ENCODE assay signal across 8 cellular contexts in the genomic region with DNA sequence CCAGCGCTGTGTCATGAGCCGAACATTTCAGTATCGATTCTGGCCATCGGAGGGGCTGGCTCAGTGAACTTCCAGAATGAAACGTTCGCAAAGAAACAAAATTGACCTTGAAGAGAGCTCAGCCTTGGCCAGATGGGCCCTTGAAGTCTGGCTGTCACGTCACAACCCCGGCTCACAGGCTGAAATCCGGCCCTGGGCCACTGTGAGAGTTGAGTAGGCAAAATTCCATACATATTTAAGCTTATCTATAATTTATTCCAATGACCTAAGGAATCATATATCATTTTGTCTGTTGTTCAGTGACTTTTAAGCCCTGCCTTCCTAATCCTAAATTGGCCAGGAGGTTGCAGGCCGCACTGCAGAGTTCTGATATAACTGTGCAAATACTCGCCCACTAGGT.
A peak's percentile ranks its signal among the peaks of the same experiment; 100 is the strongest.
DNase-seq lines count a peak whose midpoint lies in the region; ATAC-seq, FAIRE-seq and TF ChIP-seq lines count a peak whose summit lies in the region.
"Not testable (repeated sequence)": the region's sequence is repeated elsewhere in the genome, so short reads cannot be mapped to it uniquely, and the experiment has no call there.

No MANE protein-coding gene starts in this region.

- RAD21 ChIA-PET in GM12878 (lab: Charles Lee; ENCODE audit: unreplicated experiment) = not testable (repeated sequence)

- H3K27me3 ChIP-seq in Caco-2 (replicated peaks; ENCODE audit: control insufficient read depth, insufficient read depth, low read length); IMR-90 (ENCODE audit: control insufficient read depth, insufficient read depth, low read length); GM12878 (replicated peaks in 1 of 2; ENCODE audit: control insufficient read depth in 2 of 2, insufficient read depth in 2 of 2, low read length in 1 of 2): not testable (repeated sequence)

- peaks cover 12% of the 10 kb centered on the region; the same call in 1 of the 2 replicates for H3K4me1 ChIP-seq in Caco-2
- H3K4me1 ChIP-seq in IMR-90 (ENCODE audit: control insufficient read depth, insufficient read depth, low read length) = peaks cover 27% of the 10 kb centered on the region
- not testable (repeated sequence) for H3K4me1 ChIP-seq in GM12878 (ENCODE audit: control insufficient read depth, insufficient read depth, low read length)

- BruUV-seq in Caco-2 (replicated peaks; lab: Mats Ljungman, UMichigan); IMR-90 (replicated peaks; lab: Mats Ljungman, UMichigan); GM12878 (replicated peaks; lab: Mats Ljungman, UMichigan): not testable (repeated sequence)

- H3K9me3 Mint-ChIP-seq in Caco-2 (ENCODE audit: unreplicated experiment); neural crest cell: not testable (repeated sequence)

- H3K4me1 Mint-ChIP-seq in Caco-2 (ENCODE audit: low read depth, unreplicated experiment) (peaks cover 18% of the 10 kb centered on the region), neural crest cell (peaks cover 13% of the 10 kb centered on the region)

- not testable (repeated sequence) for H3K27ac Mint-ChIP-seq in Caco-2 (ENCODE audit: unreplicated experiment)
- H3K27ac Mint-ChIP-seq in neural crest cell (ENCODE audit: unreplicated experiment) = peak overlapping the region; percentile 67

- H3K9me3 ChIP-seq in Caco-2; IMR-90 (ENCODE audit: control insufficient read depth, insufficient read depth, low read length); GM12878 (replicated peaks; ENCODE audit: control insufficient read depth, insufficient read depth, low read length): not testable (repeated sequence)

- not testable (repeated sequence) for TF ChIP-seq CTCF in Caco-2 (IDR thresholded peaks at IDR 0.05; ENCODE audit: insufficient read depth in 1 of 2, low read depth in 1 of 2, low read length in 1 of 2, severe bottlenecking in 1 of 2, unreplicated experiment in 1 of 2); IMR-90 (conservative IDR thresholded peaks at IDR 0.05; ENCODE audit: low read depth, low read length); GM12878 (IDR thresholded peaks at IDR 0.05 in 2 of 3, conservative IDR thresholded peaks at IDR 0.05 in 1 of 3; ENCODE audit: control insufficient read depth in 2 of 3, extremely low read depth in 1 of 3, insufficient read depth in 1 of 3, low read depth in 3 of 3, low read length in 3 of 3); choroid plexus epithelial cell (conservative IDR thresholded peaks at IDR 0.05; ENCODE audit: low read depth, low read length); fibroblast of the aortic adventitia (IDR thresholded peaks at IDR 0.05; ENCODE audit: insufficient read depth, low read length); neural crest cell (conservative IDR thresholded peaks at IDR 0.05)

- WGBS in IMR-90 (ENCODE audit: extremely low coverage in 2 of 2, insufficient read length in 1 of 2), 2 experiments = no CpG with 5 or more reads among the region's 11 CpGs
- 61% methylated on average over 11 of the region's 11 CpGs for WGBS in GM12878 (ENCODE audit: insufficient coverage, insufficient replicate concordance, low lambda C conversion rate, missing lambda C conversion rate)

- H2BK20ac ChIP-seq in IMR-90 (ENCODE audit: low read depth, low read length) = 0 out of 2 replicates have a peak overlapping the region, but pooled peaks have one; percentile 34

- not testable (repeated sequence) for H3K14ac ChIP-seq in IMR-90 (replicated peaks; ENCODE audit: low read depth, low read length)

- not testable (repeated sequence) for H3K4me3 Mint-ChIP-seq in Caco-2 (ENCODE audit: unreplicated experiment); neural crest cell

- DNase-seq in Caco-2 (peak; percentile 50 to 64), IMR-90 (peak; percentile 67), amniotic epithelial cell (ENCODE audit: low read depth) (peak; percentile 70), choroid plexus epithelial cell (ENCODE audit: low read depth) (peak; percentile 37), fibroblast of the aortic adventitia (ENCODE audit: low read depth) (peak; percentile 67), iris pigment epithelial cell (ENCODE audit: low read depth) (peak; percentile 67)
- DNase-seq in GM12878 (ENCODE audit: low read depth, low spot score); neural crest cell (ENCODE audit: low read depth, low spot score): not testable (repeated sequence)

- H3K4me2 ChIP-seq in IMR-90 (ENCODE audit: low read depth, low read length); GM12878 (ENCODE audit: control insufficient read depth, insufficient read depth): not testable (repeated sequence)

- not testable (repeated sequence) for TF ChIP-seq EP300 in GM12878 (IDR thresholded peaks at IDR 0.05; ENCODE audit: borderline replicate concordance in 1 of 2, control insufficient read depth in 1 of 2, low read depth in 2 of 2, low read length in 2 of 2)

- H3K27me3 Mint-ChIP-seq in Caco-2 (ENCODE audit: insufficient read depth, unreplicated experiment) = not testable (repeated sequence)
- H3K27me3 Mint-ChIP-seq in neural crest cell (ENCODE audit: low read depth) = peaks cover 24% of the 10 kb centered on the region

- POLR2A ChIA-PET in Caco-2 (lab: Charles Lee) = interaction anchor here (0.6 kb wide), 1 partner anchor 449 kb away, joined by 4 read pairs; the partner anchor contains the start of gene ZC3H18
- POLR2A ChIA-PET in IMR-90 (lab: Charles Lee; ENCODE audit: unreplicated experiment); GM12878 (lab: Charles Lee): not testable (repeated sequence)

- dilution Hi-C loops in IMR-90 (cut with HindIII; ENCODE audit: low sequenced_read_pairs, unreplicated experiment) = not testable (repeated sequence)

- H2AK9ac ChIP-seq in IMR-90 (replicated peaks; ENCODE audit: low read depth, low read length, poor library complexity) = not testable (repeated sequence)

- H3K9me1 ChIP-seq in IMR-90 (ENCODE audit: insufficient read depth, low read length) = not testable (repeated sequence)

- TF ChIP-seq POLR2A in IMR-90 (IDR thresholded peaks at IDR 0.05; ENCODE audit: low read depth, low read length); GM12878 (IDR thresholded peaks at IDR 0.05; ENCODE audit: low read depth, low read length): not testable (repeated sequence)

- not testable (repeated sequence) for H4K20me1 ChIP-seq in IMR-90 (ENCODE audit: insufficient read depth, low read length); GM12878 (ENCODE audit: control insufficient read depth, insufficient read depth)

- peak overlapping the region; percentile 75 for H3K27ac ChIP-seq in IMR-90 (ENCODE audit: insufficient read depth, low read length)
- not testable (repeated sequence) for H3K27ac ChIP-seq in GM12878 (ENCODE audit: control insufficient read depth, insufficient read depth)

- H3K23ac ChIP-seq in IMR-90 (ENCODE audit: low read depth, low read length) = not testable (repeated sequence)

- not testable (repeated sequence) for H3K79me2 ChIP-seq in GM12878 (ENCODE audit: control insufficient read depth, insufficient read depth, low read length)

- CTCF ChIA-PET in Caco-2 (lab: Charles Lee); IMR-90 (lab: Yijun Ruan, JAX); GM12878 (lab: Yijun Ruan, JAX): not testable (repeated sequence)

- H2BK5ac ChIP-seq in IMR-90 (ENCODE audit: low read depth, low read length, poor library complexity, severe bottlenecking) = not testable (repeated sequence)

- peak overlapping the region; percentile 71; the same call in 1 of the 2 replicates for H3K4ac ChIP-seq in IMR-90 (ENCODE audit: low read depth, low read length)

- H3K36me3 ChIP-seq in Caco-2 (ENCODE audit: control insufficient read depth, insufficient read depth, low read length); IMR-90 (ENCODE audit: control insufficient read depth, insufficient read depth, low read length); GM12878 (ENCODE audit: control insufficient read depth in 2 of 2, insufficient read depth in 2 of 2, low read length in 1 of 2): not testable (repeated sequence)

- peak; percentile 62 for FAIRE-seq in GM12878 (lab: Jason Lieb, UNC)

- H3K79me1 ChIP-seq in IMR-90 (ENCODE audit: low read depth in 1 of 2, low read length in 2 of 2) = not testable (repeated sequence)

- H4K91ac ChIP-seq in IMR-90 (ENCODE audit: insufficient read depth, low read depth, low read length) = not testable (repeated sequence)

- peak overlapping the region; percentile 19; the same call in 1 of the 2 replicates for H2BK120ac ChIP-seq in IMR-90 (ENCODE audit: low read depth, low read length)

- H4K5ac ChIP-seq in IMR-90 (ENCODE audit: low read depth, low read length) = not testable (repeated sequence)

- not testable (repeated sequence) for H3K56ac ChIP-seq in IMR-90 (ENCODE audit: extremely low read depth, insufficient read depth, low read length)

- H3K4me3 ChIP-seq in Caco-2 (ENCODE audit: low read depth, low read length); IMR-90 (ENCODE audit: insufficient read depth, low read depth, low read length); GM12878; choroid plexus epithelial cell (ENCODE audit: low read depth, low read length); fibroblast of the aortic adventitia (ENCODE audit: low read depth, low read length): not testable (repeated sequence)

- H3K36me3 Mint-ChIP-seq in Caco-2 (ENCODE audit: insufficient read depth, unreplicated experiment); neural crest cell (ENCODE audit: low read depth): not testable (repeated sequence)

- H2BK15ac ChIP-seq in IMR-90 (ENCODE audit: low read depth, low read length) = peak overlapping the region; percentile 87; the same call in 2 of the 3 replicates

- H2AK5ac ChIP-seq in IMR-90 (ENCODE audit: low read depth, low read length) = peak overlapping the region; percentile 96

- in situ Hi-C loops in IMR-90 (cut with MboI; ENCODE audit: low sequenced_read_pairs); GM12878 (cut with MboI): not testable (repeated sequence)

- intact Hi-C loops in Caco-2 (cut with micrococcal nuclease; ENCODE audit: unreplicated experiment); IMR-90 (cut with micrococcal nuclease); GM12878 (cut with micrococcal nuclease; ENCODE audit: unreplicated experiment): not testable (repeated sequence)

- SMC1A ChIA-PET in GM12878 (lab: Charles Lee; ENCODE audit: uncharacterized antibody, unreplicated experiment) = not testable (repeated sequence)

- H3K18ac ChIP-seq in IMR-90 (ENCODE audit: low read depth, low read length) = peak overlapping the region; percentile 50; the same call in 1 of the 2 replicates

- not testable (repeated sequence) for H2AFZ ChIP-seq in IMR-90 (replicated peaks; ENCODE audit: low read length, poor library complexity); GM12878 (ENCODE audit: control insufficient read depth, low read depth, low read length)

- TF ChIP-seq RAD21 in IMR-90 (IDR thresholded peaks at IDR 0.05; ENCODE audit: low read length); GM12878 (IDR thresholded peaks at IDR 0.05; ENCODE audit: insufficient read depth, low read depth, low read length): not testable (repeated sequence)

- peak; percentile 28 for ATAC-seq in IMR-90 (ENCODE audit: low read depth)
- not testable (repeated sequence) for ATAC-seq in GM12878

- H3K9ac ChIP-seq in IMR-90 (ENCODE audit: low read depth, low read length); GM12878 (ENCODE audit: control insufficient read depth, insufficient read depth, low read length): not testable (repeated sequence)

- peak overlapping the region; percentile 62 to 88; a peak in 2 of 4 replicates for H4K8ac ChIP-seq in IMR-90 (ENCODE audit: low read depth in 2 of 2, low read length in 2 of 2)
